In the genomic region with DNA sequence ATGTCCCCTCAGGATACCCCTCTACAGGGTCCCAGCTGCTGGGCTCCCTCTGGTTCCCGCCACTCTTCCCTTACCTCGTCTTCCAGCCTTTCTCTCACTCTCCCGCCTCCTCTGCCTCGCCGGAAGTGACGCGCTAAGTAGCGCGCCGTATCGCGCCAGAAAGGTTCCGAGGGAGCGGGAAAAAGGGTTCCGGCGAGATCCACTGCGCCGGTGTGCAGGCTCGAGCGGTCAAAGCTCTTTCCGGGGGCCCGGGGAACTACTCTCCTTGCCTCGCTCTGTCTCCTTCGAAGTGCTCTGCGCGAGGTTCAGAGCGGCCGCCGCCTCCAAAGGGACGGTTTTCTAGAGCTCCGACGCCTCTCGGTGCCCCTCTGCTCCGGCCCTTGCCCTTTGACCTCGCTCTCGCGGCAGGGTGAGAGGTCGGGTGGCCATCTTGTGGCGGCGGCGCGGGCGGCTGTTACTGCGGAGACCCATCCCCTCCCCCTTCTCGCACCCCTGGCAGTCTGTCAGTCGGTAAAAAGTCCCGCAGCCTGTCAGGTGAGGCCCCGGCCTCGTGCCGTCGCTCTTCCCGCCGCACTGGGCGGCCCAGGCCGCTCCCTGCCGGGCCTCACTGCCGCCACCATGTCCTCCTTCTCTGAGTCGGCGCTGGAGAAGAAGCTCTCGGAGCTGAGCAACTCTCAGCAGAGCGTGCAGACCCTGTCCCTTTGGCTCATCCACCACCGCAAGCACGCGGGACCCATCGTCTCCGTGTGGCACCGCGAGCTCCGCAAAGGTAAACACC, we compare ENCODE assay signal across 8 cellular contexts. TPM values are rescaled to one million over a fixed set of nuclear protein-coding genes. Genes with fewer than 3 reads are reported as not detected.
DNase-seq lines count a peak whose midpoint lies in the region; ATAC-seq and TF ChIP-seq lines count a peak whose summit lies in the region.

A gene with protein sequence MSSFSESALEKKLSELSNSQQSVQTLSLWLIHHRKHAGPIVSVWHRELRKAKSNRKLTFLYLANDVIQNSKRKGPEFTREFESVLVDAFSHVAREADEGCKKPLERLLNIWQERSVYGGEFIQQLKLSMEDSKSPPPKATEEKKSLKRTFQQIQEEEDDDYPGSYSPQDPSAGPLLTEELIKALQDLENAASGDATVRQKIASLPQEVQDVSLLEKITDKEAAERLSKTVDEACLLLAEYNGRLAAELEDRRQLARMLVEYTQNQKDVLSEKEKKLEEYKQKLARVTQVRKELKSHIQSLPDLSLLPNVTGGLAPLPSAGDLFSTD (plus strand): TSS at position 417 of the 778 bp plus-strand sequence. CDS start 202 bp downstream, at position 619.
A gene (minus strand): TSS at position 127 of the 778 bp plus-strand sequence. CDS start 19,640 bp downstream, outside the sequence.

- peak within 1 kb of the TSS; percentile 94 to 96 for H3K27ac Mint-ChIP-seq in natural killer cell treated with Interleukin-12 subunit alpha and Interleukin-12 subunit beta and Interleukin-15 and Interleukin-18, amount 100 ng/mL, for 72 hours

- peaks cover 15% of the 10 kb centered on the region for H3K36me3 Mint-ChIP-seq in natural killer cell treated with Interleukin-12 subunit alpha and Interleukin-12 subunit beta and Interleukin-15 and Interleukin-18, amount 100 ng/mL, for 72 hours

- peak within 1 kb of the TSS; percentile 97 for H3K4me3 Mint-ChIP-seq in natural killer cell treated with Interleukin-12 subunit alpha and Interleukin-12 subunit beta and Interleukin-15 and Interleukin-18, amount 100 ng/mL, for 72 hours

- H3K9me3 Mint-ChIP-seq in natural killer cell treated with Interleukin-12 subunit alpha and Interleukin-12 subunit beta and Interleukin-15 and Interleukin-18, amount 100 ng/mL, for 72 hours: no peaks in the 10 kb centered on the region

- H3K4me1 Mint-ChIP-seq in natural killer cell treated with Interleukin-12 subunit alpha and Interleukin-12 subunit beta and Interleukin-15 and Interleukin-18, amount 100 ng/mL, for 72 hours (ENCODE audit: low read depth in 2 of 2): peaks cover 46 to 62% of the 10 kb centered on the region in 2 donors

- peak; percentile 92 to 96 for ATAC-seq in natural killer cell treated with Interleukin-12 subunit alpha and Interleukin-12 subunit beta and Interleukin-15 and Interleukin-18, amount 100 ng/mL, for 72 hours

- peak within 1 kb of the TSS; percentile 91 for H3K4me3 ChIP-seq in fibroblast of pulmonary artery (replicated peaks; ENCODE audit: low read depth, low read length)

- no peaks in the 10 kb centered on the region for H3K27me3 Mint-ChIP-seq in natural killer cell treated with Interleukin-12 subunit alpha and Interleukin-12 subunit beta and Interleukin-15 and Interleukin-18, amount 100 ng/mL, for 72 hours

- TF ChIP-seq CTCF in fibroblast of pulmonary artery (IDR thresholded peaks at IDR 0.05; ENCODE audit: low read length, missing control alignments): no peak

- DNase-seq in EL (peak; percentile 91), H4 (ENCODE audit: low spot score) (peak; percentile 87), M059J (ENCODE audit: low read depth) (peak; percentile 95), SHP77 treated with DMSO at 0.1 percent for 48 hours (lab: John Stamatoyannopoulos, UW) (peak; percentile 87), fibroblast of pulmonary artery (ENCODE audit: low read depth) (peak; percentile 86)
- DNase-seq in activated effector memory CD4-positive, alpha-beta T cell treated with anti-CD3 and anti-CD28 coated beads, Interleukin-2, amount 50 U/mL, for 16 hours: peak; percentile 97
- DNase-seq in natural killer cell treated with Interleukin-12 subunit alpha and Interleukin-12 subunit beta and Interleukin-15 and Interleukin-18, amount 100 ng/mL, for 72 hours (ENCODE audit: low spot score): peak; percentile 91
- DNase-seq in stimulated activated naive CD4-positive, alpha-beta T cell treated with Interleukin-2 at 50 U/mL for 16 hours (lab: John Stamatoyannopoulos, UW): peak; percentile 83

RNA-seq across cellular contexts. Expression of the first gene that starts in this region (rescaled TPM):
- 10.8 and 13.5 TPM in 2 replicates for total RNA-seq in H4 (2014; rRNA removed; shearing (Covaris generic))
- total RNA-seq in M059J (2014; rRNA removed; shearing (Covaris generic)): 22.8 and 35.5 TPM in 2 replicates
- 10 to 100 TPM; 46.4 to 85.4 TPM for total RNA-seq in natural killer cell treated with Interleukin-12 subunit alpha and Interleukin-12 subunit beta and Interleukin-15 and Interleukin-18, amount 100 ng/mL, for 72 hours

RNA-seq across cellular contexts. Expression of the second gene that starts in this region (rescaled TPM):
- total RNA-seq in H4 (2014; rRNA removed; shearing (Covaris generic)): 24.7 and 25.7 TPM in 2 replicates
- 24.2 and 40.3 TPM in 2 replicates for total RNA-seq in M059J (2014; rRNA removed; shearing (Covaris generic))
- 10 to 100 TPM; 30.8 to 53.1 TPM for total RNA-seq in natural killer cell treated with Interleukin-12 subunit alpha and Interleukin-12 subunit beta and Interleukin-15 and Interleukin-18, amount 100 ng/mL, for 72 hours

Comparison
In these comparisons a context has a peak if more than half of its experiments do, and no peak if none do; other contexts are left out.
1. Peak in every context shown above with its lines: DNase-seq, ATAC-seq and H3K4me3 ChIP-seq.